In the genomic region with DNA sequence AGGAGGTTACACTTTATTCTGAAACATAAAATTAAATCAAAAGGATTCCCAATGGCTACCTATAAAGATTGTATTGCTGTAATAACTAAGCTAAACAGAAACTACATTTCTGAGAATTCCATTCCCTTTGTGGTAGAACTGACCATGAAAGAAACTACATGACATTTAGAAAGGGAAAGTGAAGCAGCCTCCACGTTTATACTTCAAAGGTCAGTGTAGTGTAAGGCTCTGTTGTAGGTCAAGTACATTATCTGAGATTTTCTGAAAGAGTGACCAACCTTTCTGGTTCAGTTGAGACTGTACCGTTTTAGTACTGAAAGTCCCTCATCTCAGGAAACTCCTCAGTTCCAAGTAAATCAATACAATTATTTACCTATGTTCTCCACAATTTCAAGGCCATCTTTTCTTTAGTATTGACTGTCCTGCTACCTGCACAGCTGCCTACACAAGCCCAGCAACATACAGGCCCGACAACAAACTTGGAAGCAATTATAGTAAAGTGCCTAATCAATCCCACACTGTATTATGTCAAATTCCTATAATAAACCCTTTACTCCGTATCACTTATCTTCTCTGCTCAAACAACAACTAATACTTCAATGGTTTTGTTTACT, we compare ENCODE assay signal across 19 cellular contexts.
DNase-seq lines count a peak whose midpoint lies in the region; ATAC-seq, FAIRE-seq and TF ChIP-seq lines count a peak whose summit lies in the region.
"Had no signal": no experiment of that assay in that cellular context is flagged by ENCODE, and none has a peak within 500 bp of the region (broad histone marks: within the 10 kb centered on the region; RNA-seq: fewer than 3 reads in every experiment).

No MANE protein-coding gene starts in this region.

- H3K27me3 Mint-ChIP-seq in stimulated activated naive B cell treated with anti-CD40 and anti-IgM and Interleukin-4, amounts not matched to agents 10 μg/mL and 1 μg/mL and 100 μg/mL, for 72 hours: no peaks in the 10 kb centered on the region
- H3K27me3 Mint-ChIP-seq: activated CD4-positive, alpha-beta T cell treated with anti-CD3 and anti-CD28 coated beads, Interleukin-2, amount 10 ng/mL, durations not matched to agents 7 days and 5 days; stimulated activated naive CD8-positive, alpha-beta T cell treated with anti-CD3 and anti-CD28 coated beads, Interleukin-15, Interleukin-2, amounts not matched to agents 100 ng/mL and 50 ng/mL, for 24 hours had no signal

- POLR2A ChIA-PET in HEK293T (lab: Yijun Ruan, JAX): no interaction called here

- no peak overlapping the region for H3K4me3 Mint-ChIP-seq in stimulated activated naive B cell treated with anti-CD40 and anti-IgM and Interleukin-4, amounts not matched to agents 10 μg/mL and 1 μg/mL and 100 μg/mL, for 72 hours
- H3K4me3 Mint-ChIP-seq: activated CD4-positive, alpha-beta T cell treated with anti-CD3 and anti-CD28 coated beads, Interleukin-2, amount 10 ng/mL, durations not matched to agents 7 days and 5 days; nephron progenitor cell; stimulated activated naive CD8-positive, alpha-beta T cell treated with anti-CD3 and anti-CD28 coated beads, Interleukin-15, Interleukin-2, amounts not matched to agents 100 ng/mL and 50 ng/mL, for 24 hours; T-helper 1 cell treated with Interleukin-12 subunit alpha and Interleukin-12 subunit beta and Interleukin-4 antibody, amounts not matched to agents 30 μg/mL and 1 μg/mL, for 36 hours had no signal

- no peaks in the 10 kb centered on the region for H3K36me3 Mint-ChIP-seq in stimulated activated naive B cell treated with anti-CD40 and anti-IgM and Interleukin-4, amounts not matched to agents 10 μg/mL and 1 μg/mL and 100 μg/mL, for 72 hours

- ATAC-seq in GM18907 (IDR thresholded peaks at IDR 0.05; ENCODE audit: unreplicated experiment) (peak; percentile 84), HG02798 (IDR thresholded peaks at IDR 0.05; ENCODE audit: poor library complexity, unreplicated experiment) (peak; percentile 78)
- peak; percentile 64 to 69 for ATAC-seq in stimulated activated naive B cell treated with anti-CD40 and anti-IgM and Interleukin-4, amounts not matched to agents 10 μg/mL and 1 μg/mL and 100 μg/mL, for 72 hours (replicated peaks)

- peak; percentile 60 for DNase-seq in NCI-H146 (lab: John Stamatoyannopoulos, UW)
- DNase-seq in stimulated activated naive B cell treated with anti-CD40 and anti-IgM and Interleukin-4, amounts not matched to agents 10 μg/mL and 1 μg/mL and 100 μg/mL, for 72 hours: no peak
- no peak for DNase-seq in HEK293T (ENCODE audit: extremely low spot score)
- DNase-seq in NCI-H1930 (lab: John Stamatoyannopoulos, UW): no peak
- no peak for DNase-seq in HTR-8/SVneo (ENCODE audit: insufficient read length, low spot score)
- DNase-seq: activated CD4-positive, alpha-beta T cell treated with anti-CD3 and anti-CD28 coated beads, Interleukin-2, amount 10 ng/mL, durations not matched to agents 7 days and 5 days; activated CD8-positive, alpha-beta memory T cell treated with anti-CD3 and anti-CD28 coated beads, Interleukin-2, amount 50 U/mL, for 48 hours; anterior cingulate cortex; central memory CD4-positive, alpha-beta T cell; GM23248; midbrain; NCI-H2171; nephron progenitor cell; stimulated activated CD4-positive, alpha-beta T cell treated with anti-CD3 and anti-CD28 coated beads, Interleukin-1b, Interleukin-23, amount 100 ng/mL, for 48 hours; transverse colon had no signal

- no peak overlapping the region for H3K27ac Mint-ChIP-seq in stimulated activated naive B cell treated with anti-CD40 and anti-IgM and Interleukin-4, amounts not matched to agents 10 μg/mL and 1 μg/mL and 100 μg/mL, for 72 hours
- H3K27ac Mint-ChIP-seq: activated CD4-positive, alpha-beta T cell treated with anti-CD3 and anti-CD28 coated beads, Interleukin-2, amount 10 ng/mL, durations not matched to agents 7 days and 5 days; nephron progenitor cell; stimulated activated naive CD8-positive, alpha-beta T cell treated with anti-CD3 and anti-CD28 coated beads, Interleukin-15, Interleukin-2, amounts not matched to agents 100 ng/mL and 50 ng/mL, for 24 hours; T-helper 1 cell treated with Interleukin-12 subunit alpha and Interleukin-12 subunit beta and Interleukin-4 antibody, amounts not matched to agents 30 μg/mL and 1 μg/mL, for 36 hours had no signal

- CTCF ChIA-PET in HEK293T (lab: Yijun Ruan, JAX): no interaction called here

- H3K9me3 Mint-ChIP-seq in stimulated activated naive B cell treated with anti-CD40 and anti-IgM and Interleukin-4, amounts not matched to agents 10 μg/mL and 1 μg/mL and 100 μg/mL, for 72 hours: peaks cover 0 to 1% of the 10 kb centered on the region in 2 donors
- H3K9me3 Mint-ChIP-seq: stimulated activated naive CD8-positive, alpha-beta T cell treated with anti-CD3 and anti-CD28 coated beads, Interleukin-15, Interleukin-2, amounts not matched to agents 100 ng/mL and 50 ng/mL, for 24 hours; T-helper 1 cell treated with Interleukin-12 subunit alpha and Interleukin-12 subunit beta and Interleukin-4 antibody, amounts not matched to agents 30 μg/mL and 1 μg/mL, for 36 hours had no signal

- no peak for FAIRE-seq in HTR-8/SVneo (lab: Jason Lieb, UNC)

- H3K4me1 Mint-ChIP-seq in stimulated activated naive B cell treated with anti-CD40 and anti-IgM and Interleukin-4, amounts not matched to agents 10 μg/mL and 1 μg/mL and 100 μg/mL, for 72 hours: no peaks in the 10 kb centered on the region
- H3K4me1 Mint-ChIP-seq: activated CD4-positive, alpha-beta T cell treated with anti-CD3 and anti-CD28 coated beads, Interleukin-2, amount 10 ng/mL, durations not matched to agents 7 days and 5 days; nephron progenitor cell had no signal

TF ChIP-seq in HEK293T, 16 proteins besides CTCF, POLR2A, EP300 and RAD21:
- TF ChIP-seq BHLHE40 (IDR thresholded peaks at IDR 0.05; ENCODE audit: borderline replicate concordance): no peak
- TF ChIP-seq L3MBTL2 (conservative IDR thresholded peaks at IDR 0.05): no peak
- TF ChIP-seq NFRKB (IDR thresholded peaks at IDR 0.05): no peak
- TF ChIP-seq CTBP1 (IDR thresholded peaks at IDR 0.05; ENCODE audit: borderline replicate concordance): no peak
- TF ChIP-seq LEF1 (IDR thresholded peaks at IDR 0.05; ENCODE audit: borderline replicate concordance): no peak
TF ChIP-seq in HEK293T: peak in this region for 0.
